In the genomic region with DNA sequence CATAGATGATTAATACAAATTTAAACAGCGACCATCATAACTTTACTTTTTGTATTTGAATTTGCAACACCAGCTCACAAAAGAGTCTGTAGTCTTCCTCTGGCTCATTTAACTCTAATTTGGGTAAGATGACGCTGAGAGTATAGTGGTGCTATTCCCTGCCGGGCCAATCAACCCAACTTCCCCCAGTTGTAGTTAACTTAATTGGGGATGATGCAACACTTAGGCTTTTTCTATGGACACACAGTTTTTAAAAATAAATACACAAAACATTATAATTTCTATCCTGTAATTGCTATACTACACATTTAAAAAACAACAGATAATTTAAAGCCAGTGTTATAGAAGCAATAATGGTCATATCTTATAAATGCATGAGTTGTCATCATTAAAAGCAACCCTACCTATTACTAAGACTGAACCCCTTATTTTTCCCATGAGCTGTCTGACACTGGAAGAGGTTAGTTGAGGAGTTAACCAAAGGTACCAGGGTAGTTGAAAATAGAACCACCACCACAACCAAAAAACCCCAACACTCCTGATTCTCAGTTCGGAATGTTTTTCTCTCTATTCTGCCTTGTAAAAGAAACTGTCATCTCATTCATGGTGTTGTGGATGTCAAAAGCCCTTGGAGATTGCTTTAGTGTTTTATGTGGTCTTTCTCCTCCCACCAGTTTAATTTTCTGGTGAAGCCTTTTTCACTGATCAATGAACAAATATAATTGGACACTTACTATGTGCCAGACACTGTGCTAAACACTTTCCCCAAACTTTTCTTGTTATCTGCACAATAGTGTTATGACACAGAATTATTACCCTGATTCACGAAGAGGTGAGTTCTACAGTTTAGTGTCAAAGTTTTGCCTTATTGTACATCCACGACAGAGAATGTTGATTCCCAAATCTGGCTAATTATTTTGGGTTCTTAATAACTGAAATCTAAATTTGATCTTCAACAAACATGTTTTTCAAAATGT, we compare ENCODE assay signal across 24 cellular contexts.
"Had no signal": no experiment of that assay in that cellular context is flagged by ENCODE, and none has a peak within 500 bp of the region (broad histone marks: within the 10 kb centered on the region; RNA-seq: fewer than 3 reads in every experiment).

No MANE protein-coding gene starts in this region.

- H3K27me3 ChIP-seq: upper lobe of left lung had no signal

- DNase-seq: activated CD4-positive, alpha-beta T cell treated with anti-CD3 and anti-CD28 coated beads for 1 hour; activated CD4-positive, alpha-beta T cell treated with anti-CD3 and anti-CD28 coated beads, Interleukin-2, amount 50 U/mL, for 1 hour; activated CD8-positive, alpha-beta memory T cell treated with anti-CD3 and anti-CD28 coated beads for 24 hours; activated CD8-positive, alpha-beta memory T cell treated with anti-CD3 and anti-CD28 coated beads, Interleukin-2, amount 50 U/mL, for 4 hours; activated naive CD4-positive, alpha-beta T cell; activated T-cell treated with anti-CD3 and anti-CD28 coated beads, Interleukin-2, amount 50 U/mL, for 4 hours; central memory CD4-positive, alpha-beta T cell; effector memory CD4-positive, alpha-beta T cell; hippocampal formation; left ventricle myocardium inferior; naive thymus-derived CD8-positive, alpha-beta T cell; stimulated activated CD4-positive, alpha-beta T cell treated with anti-CD3 and anti-CD28 coated beads, Interleukin-4, amount 100 ng/mL, for 24 hours; stimulated activated naive CD8-positive, alpha-beta T cell treated with anti-CD3 and anti-CD28 coated beads, Interleukin-15, Interleukin-2, amounts not matched to agents 100 U/mL and 50 U/mL, for 24 hours had no signal

- H3K4me1 ChIP-seq: adrenal gland, prostate gland, upper lobe of left lung had no signal

- H3K36me3 Mint-ChIP-seq: activated naive CD8-positive, alpha-beta T cell; mesothelial cell of epicardium; naive thymus-derived CD8-positive, alpha-beta T cell had no signal

- H3K27ac ChIP-seq: adrenal gland, left ventricle myocardium inferior, prostate gland, upper lobe of left lung had no signal

- H3K9me3 ChIP-seq: adrenal gland, left ventricle myocardium inferior, prostate gland, upper lobe of left lung had no signal

- H3K4me3 Mint-ChIP-seq: activated naive CD8-positive, alpha-beta T cell; activated T-cell treated with anti-CD3 and anti-CD28 coated beads, Interleukin-2, amount 50 U/mL, for 4 hours; mesothelial cell of epicardium; naive thymus-derived CD8-positive, alpha-beta T cell; T-helper 2 cell treated with Interferon-gamma antibody and Interleukin-4, amounts not matched to agents 5 μg/mL and 100 μg/mL, for 36 hours had no signal

- H3K4me1 Mint-ChIP-seq: naive thymus-derived CD8-positive, alpha-beta T cell had no signal

- H3K9me3 Mint-ChIP-seq: activated T-cell treated with anti-CD3 and anti-CD28 coated beads, Interleukin-2, amount 50 U/mL, for 4 hours; activated T-helper 2 cell treated with anti-CD3 and anti-CD28 coated beads, Interferon-gamma antibody, Interleukin-2, Interleukin-4, amounts not matched to agents 10 μg/mL and 5 μg/mL and 100 μg/mL, durations not matched to agents 14 hours and 24 hours and 36 hours; mesothelial cell of epicardium; naive thymus-derived CD8-positive, alpha-beta T cell; T-helper 2 cell treated with Interferon-gamma antibody and Interleukin-4, amounts not matched to agents 5 μg/mL and 100 μg/mL, for 36 hours had no signal

- ATAC-seq: activated T-cell treated with anti-CD3 and anti-CD28 coated beads, Interleukin-2, amount 50 U/mL, for 4 hours; esophagus mucosa; naive thymus-derived CD8-positive, alpha-beta T cell; stimulated activated naive CD8-positive, alpha-beta T cell treated with anti-CD3 and anti-CD28 coated beads, Interleukin-15, Interleukin-2, amounts not matched to agents 100 U/mL and 50 U/mL, for 24 hours had no signal

- H3K36me3 ChIP-seq: adrenal gland, left ventricle myocardium inferior, prostate gland, upper lobe of left lung had no signal

- H3K27ac Mint-ChIP-seq: activated naive CD8-positive, alpha-beta T cell; activated T-helper 2 cell treated with anti-CD3 and anti-CD28 coated beads, Interferon-gamma antibody, Interleukin-2, Interleukin-4, amounts not matched to agents 10 μg/mL and 5 μg/mL and 100 μg/mL, durations not matched to agents 14 hours and 24 hours and 36 hours; mesothelial cell of epicardium; T-helper 2 cell treated with Interferon-gamma antibody and Interleukin-4, amounts not matched to agents 5 μg/mL and 100 μg/mL, for 36 hours had no signal

- FAIRE-seq: astrocyte, frontal cortex, TTC549 had no signal

- H3K4me3 ChIP-seq: adrenal gland, left ventricle myocardium inferior, prostate gland, upper lobe of left lung had no signal
